In genomic region chr3:42184622-42185010, GRCh38 we compare ENCODE assay signal across 1 cellular context.
TF ChIP-seq lines count a peak whose summit lies in the region.

No MANE protein-coding gene starts in this region.

TF ChIP-seq in IMR-90, 13 proteins besides CTCF, POLR2A, EP300 and RAD21:
- TF ChIP-seq CEBPB (IDR thresholded peaks at IDR 0.05; ENCODE audit: low read depth, low read length) (no peak), RCOR1 (IDR thresholded peaks at IDR 0.05; ENCODE audit: insufficient replicate concordance, low read length) (no peak)
